8 cellular contexts compared by ENCODE assay signal in the genomic region with DNA sequence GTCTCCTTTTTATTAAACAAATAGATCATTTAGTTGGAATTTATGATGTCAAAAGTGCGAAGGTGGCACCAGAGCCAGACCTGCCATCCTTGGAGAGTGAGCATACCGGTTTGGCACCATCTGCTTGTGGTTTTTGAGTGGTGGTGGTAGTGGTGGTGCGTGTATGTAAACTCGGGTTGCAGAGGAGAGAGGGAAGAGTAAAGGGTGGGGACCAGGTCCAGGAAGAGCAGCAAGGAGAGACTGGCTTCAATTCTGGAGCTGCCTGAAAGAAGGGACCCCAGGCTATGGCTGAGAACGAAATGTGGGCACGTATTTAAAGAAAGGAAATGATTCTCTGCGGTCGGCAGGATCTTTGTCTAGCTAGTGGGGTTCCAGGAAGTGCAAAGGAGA. TPM values are rescaled to one million over a fixed set of nuclear protein-coding genes. Genes with fewer than 3 reads are reported as not detected.
DNase-seq lines count a peak whose midpoint lies in the region; ATAC-seq lines count a peak whose summit lies in the region.

No MANE protein-coding gene starts in this region.

- peak overlapping the region; percentile 74 for H3K4me2 ChIP-seq in skeletal muscle satellite cell (ENCODE audit: low read length)

- no peaks in the 10 kb centered on the region for H3K9me3 ChIP-seq in effector memory CD4-positive, alpha-beta T cell (ENCODE audit: control insufficient read depth, low read length)
- no peaks in the 10 kb centered on the region for H3K9me3 ChIP-seq in skeletal muscle satellite cell (replicated peaks; ENCODE audit: low read length)

- DNase-seq in NCI-H1436 (lab: John Stamatoyannopoulos, UW) (peak; percentile 23), NCI-H1436 treated with DMSO at 0.1 percent for 48 hours (lab: John Stamatoyannopoulos, UW) (no peak), NCI-H69 (lab: John Stamatoyannopoulos, UW) (peak; percentile 75), superior temporal gyrus (ENCODE audit: extremely low spot score) (no peak)
- DNase-seq in effector memory CD4-positive, alpha-beta T cell = no peak

- no peak for ATAC-seq in GM19324 (IDR thresholded peaks at IDR 0.05; ENCODE audit: low FRiP score, unreplicated experiment)
- no peak for ATAC-seq in GM18868 (IDR thresholded peaks at IDR 0.05; ENCODE audit: unreplicated experiment)

- H3K27me3 ChIP-seq in effector memory CD4-positive, alpha-beta T cell (replicated peaks; ENCODE audit: control insufficient read depth, insufficient read depth, low read length, poor library complexity, severe bottlenecking) = no peaks in the 10 kb centered on the region
- H3K27me3 ChIP-seq in skeletal muscle satellite cell (ENCODE audit: control insufficient read depth, insufficient read depth, low read length) = peaks cover 72% of the 10 kb centered on the region

- peaks cover 29% of the 10 kb centered on the region for H3K4me1 ChIP-seq in effector memory CD4-positive, alpha-beta T cell (ENCODE audit: control insufficient read depth, insufficient read depth, low read length, poor library complexity, severe bottlenecking)
- H3K4me1 ChIP-seq in skeletal muscle satellite cell (ENCODE audit: control insufficient read depth, insufficient read depth, low read length) = no peaks in the 10 kb centered on the region

- H3K9ac ChIP-seq in skeletal muscle satellite cell (ENCODE audit: low read depth, low read length) = no peak overlapping the region

- no peaks in the 10 kb centered on the region for H3K36me3 ChIP-seq in effector memory CD4-positive, alpha-beta T cell (ENCODE audit: control insufficient read depth, insufficient read depth, low read length)
- H3K36me3 ChIP-seq in skeletal muscle satellite cell (ENCODE audit: insufficient read depth, low read length) = no peaks in the 10 kb centered on the region

- peak overlapping the region; percentile 53 for H3K27ac ChIP-seq in effector memory CD4-positive, alpha-beta T cell (ENCODE audit: insufficient read depth, low read length, poor library complexity, severe bottlenecking)

- peak overlapping the region; percentile 70 for H3K4me3 ChIP-seq in effector memory CD4-positive, alpha-beta T cell (ENCODE audit: insufficient read depth, low read depth, low read length, poor library complexity, severe bottlenecking)
- H3K4me3 ChIP-seq in skeletal muscle satellite cell (ENCODE audit: low read length) = no peak overlapping the region

RNA-seq across cellular contexts. Expression of gene GOLGA7B, which starts 0.5 kb away (rescaled TPM):
- total RNA-seq in skeletal muscle satellite cell (2012; rRNA removed) = under 0.01 TPM in 2 replicates

Comparison
In these comparisons a context has a peak if more than half of its experiments do, and no peak if none do; other contexts are left out.
1. DNase-seq: peak in NCI-H1436 (single experiment) and NCI-H69 (single experiment); none in NCI-H1436 treated with DMSO at 0.1 percent for 48 hours (single experiment), effector memory CD4-positive, alpha-beta T cell (0 of 3) and superior temporal gyrus (single experiment).